In genomic region chr3:53902711-53903110, GRCh38 we compare ENCODE assay signal across 21 cellular contexts. TPM values are rescaled to one million over a fixed set of nuclear protein-coding genes. Genes with fewer than 3 reads are reported as not detected.
"Had no signal": no experiment of that assay in that cellular context is flagged by ENCODE, and none has a peak within 500 bp of the region (broad histone marks: within the 10 kb centered on the region; RNA-seq: fewer than 3 reads in every experiment).

No MANE protein-coding gene starts in this region.

- H3K27me3 ChIP-seq: colonic mucosa had no signal

- H3K27ac ChIP-seq: colonic mucosa, esophagus muscularis mucosa, foreskin keratinocyte, gastroesophageal sphincter, heart left ventricle, left lung, lower lobe of right lung had no signal

- H3K4me3 ChIP-seq: colonic mucosa, esophagus muscularis mucosa, gastroesophageal sphincter, heart left ventricle, left lung, lower lobe of right lung had no signal

- H3K36me3 ChIP-seq: colonic mucosa, esophagus muscularis mucosa, gastroesophageal sphincter, heart left ventricle, left lung, lower lobe of right lung had no signal

- ATAC-seq: effector memory CD8-positive, alpha-beta T cell; foreskin keratinocyte; gastroesophageal sphincter; left cardiac atrium; left lung; lower lobe of right lung had no signal

- H3K4me1 ChIP-seq: colonic mucosa, esophagus muscularis mucosa, foreskin keratinocyte, gastroesophageal sphincter, left lung, lower lobe of right lung had no signal

- H3K9me3 ChIP-seq: colonic mucosa, esophagus muscularis mucosa, left lung, lower lobe of right lung had no signal

- DNase-seq: colonic mucosa; cortex of kidney; effector CD8-positive, alpha-beta T cell; effector memory CD8-positive, alpha-beta T cell; endodermal cell; heart left ventricle; hippocampal formation; left cardiac atrium; left lung; left ventricle myocardium superior; lower lobe of right lung; mesenchymal stem cell; midbrain had no signal

- FAIRE-seq: endometrium, frontal cortex, islet of Langerhans, keratinocyte had no signal

RNA-seq across cellular contexts. Expression of gene IL17RB, which starts 56.3 kb away (rescaled TPM):
- total RNA-seq: foreskin keratinocyte, lung microvascular endothelial cell had no signal
- polyA plus RNA-seq: foreskin keratinocyte, keratinocyte had no signal

RNA-seq across cellular contexts. Expression of gene CHDH, which starts 56.5 kb away (rescaled TPM):
- polyA plus RNA-seq: keratinocyte had no signal
